ENCODE assay signal across 8 cellular contexts in genomic region chr2:130181338-130181879, GRCh38. TPM values are rescaled to one million over a fixed set of nuclear protein-coding genes. Genes with fewer than 3 reads are reported as not detected.
A peak's percentile ranks its signal among the peaks of the same experiment; 100 is the strongest.
DNase-seq lines count a peak whose midpoint lies in the region; ATAC-seq and TF ChIP-seq lines count a peak whose summit lies in the region.

TSS of gene SMPD4 (minus strand) at chr2:130181602. CDS start at chr2:130176592, 5,010 bp downstream.

- H3K27ac ChIP-seq in IMR-90 (ENCODE audit: insufficient read depth, low read length), result peak within 1 kb of the TSS; percentile 75

- peak within 1 kb of the TSS; percentile 89 for H2AK9ac ChIP-seq in IMR-90 (replicated peaks; ENCODE audit: low read depth, low read length, poor library complexity)

- dilution Hi-C loops in IMR-90 (cut with HindIII; ENCODE audit: low sequenced_read_pairs, unreplicated experiment), result no loop called here

- no peak for TF ChIP-seq RAD21 in IMR-90 (IDR thresholded peaks at IDR 0.05; ENCODE audit: low read length)

- H4K5ac ChIP-seq in IMR-90 (ENCODE audit: low read depth, low read length), result peak within 1 kb of the TSS; percentile 98

- 0 out of 2 replicates have a peak within 1 kb of the TSS, but pooled peaks have one; percentile 16 for H2BK20ac ChIP-seq in IMR-90 (ENCODE audit: low read depth, low read length)

- WGBS in IMR-90 (ENCODE audit: extremely low coverage in 2 of 2, insufficient read length in 1 of 2), 2 experiments, result 0% methylated on average over 23 of the region's 55 CpGs; no CpG with 5 or more reads in 1 of the 2 experiments

- in situ Hi-C loops in IMR-90 (cut with MboI; ENCODE audit: low sequenced_read_pairs), result loop anchor here (5.0 kb wide), 1 partner anchor 151 kb away; no protein-coding TSS in a partner anchor

- 0 out of 2 replicates have a peak, but pooled peaks cover 3% of the 10 kb centered on the region for H4K20me1 ChIP-seq in IMR-90 (ENCODE audit: insufficient read depth, low read length)

- peak within 1 kb of the TSS; percentile 88 for H3K4me2 ChIP-seq in IMR-90 (ENCODE audit: low read depth, low read length)

- no peaks in the 10 kb centered on the region for H3K27me3 ChIP-seq in IMR-90 (ENCODE audit: control insufficient read depth, insufficient read depth, low read length)
- no peaks in the 10 kb centered on the region for H3K27me3 ChIP-seq in mononuclear cell (ENCODE audit: insufficient read depth, low read length)

- POLR2A ChIA-PET in IMR-90 (lab: Charles Lee; ENCODE audit: unreplicated experiment), result no interaction called here

- peak within 1 kb of the TSS; percentile 97 for H3K4ac ChIP-seq in IMR-90 (ENCODE audit: low read depth, low read length)

- H3K14ac ChIP-seq in IMR-90 (replicated peaks; ENCODE audit: low read depth, low read length), result peak within 1 kb of the TSS; percentile 96

- peak within 1 kb of the TSS; percentile 68 for H2BK120ac ChIP-seq in IMR-90 (ENCODE audit: low read depth, low read length)

- H2BK15ac ChIP-seq in IMR-90 (ENCODE audit: low read depth, low read length), result no peak within 1 kb of the TSS

- peak within 1 kb of the TSS; percentile 77 for H2BK5ac ChIP-seq in IMR-90 (ENCODE audit: low read depth, low read length, poor library complexity, severe bottlenecking)

- H2AFZ ChIP-seq in IMR-90 (replicated peaks; ENCODE audit: low read length, poor library complexity), result peak within 1 kb of the TSS; percentile 100

- H4K91ac ChIP-seq in IMR-90 (ENCODE audit: insufficient read depth, low read depth, low read length), result peak within 1 kb of the TSS; percentile 93

- BruUV-seq in IMR-90 (replicated peaks; lab: Mats Ljungman, UMichigan), result no TSS peak

- H3K9ac ChIP-seq in IMR-90 (ENCODE audit: low read depth, low read length), result peak within 1 kb of the TSS; percentile 94

- intact Hi-C loops in IMR-90 (cut with micrococcal nuclease), result loop anchor here (1.0 kb wide), 1 partner anchor 151 kb away; no protein-coding TSS in a partner anchor

- H3K4me3 ChIP-seq in IMR-90 (ENCODE audit: insufficient read depth, low read depth, low read length), result peak within 1 kb of the TSS; percentile 99
- H3K4me3 ChIP-seq in mononuclear cell (ENCODE audit: low read length), result peak within 1 kb of the TSS; percentile 90

- peaks cover 5 to 29% of the 10 kb centered on the region in 2 experiments for H3K79me1 ChIP-seq in IMR-90 (ENCODE audit: low read depth in 1 of 2, low read length in 2 of 2)

- peak within 1 kb of the TSS; percentile 41 to 90; a peak in 3 of 4 replicates for H4K8ac ChIP-seq in IMR-90 (ENCODE audit: low read depth in 2 of 2, low read length in 2 of 2)

- TF ChIP-seq CTCF in IMR-90 (conservative IDR thresholded peaks at IDR 0.05; ENCODE audit: low read depth, low read length), result no peak

- no peaks in the 10 kb centered on the region for H3K9me3 ChIP-seq in IMR-90 (ENCODE audit: control insufficient read depth, insufficient read depth, low read length)
- H3K9me3 ChIP-seq in mononuclear cell (ENCODE audit: low read depth, low read length), result no peaks in the 10 kb centered on the region

- no peak within 1 kb of the TSS; the same call in 1 of the 2 replicates for H3K18ac ChIP-seq in IMR-90 (ENCODE audit: low read depth, low read length)

- ATAC-seq in GM21528 (IDR thresholded peaks at IDR 0.05; ENCODE audit: low FRiP score, unreplicated experiment) (peak; percentile 56), IMR-90 (ENCODE audit: low read depth) (peak; percentile 80)

- peaks cover 3% of the 10 kb centered on the region; the same call in 1 of the 2 replicates for H3K9me1 ChIP-seq in IMR-90 (ENCODE audit: insufficient read depth, low read length)

- TF ChIP-seq POLR2A in IMR-90 (IDR thresholded peaks at IDR 0.05; ENCODE audit: low read depth, low read length), result peak; percentile 30

- H3K23ac ChIP-seq in IMR-90 (ENCODE audit: low read depth, low read length), result peak within 1 kb of the TSS; percentile 98

- H2AK5ac ChIP-seq in IMR-90 (ENCODE audit: low read depth, low read length), result peak within 1 kb of the TSS; percentile 91; the same call in 1 of the 2 replicates

- H3K36me3 ChIP-seq in IMR-90 (ENCODE audit: control insufficient read depth, insufficient read depth, low read length), result peaks cover 5% of the 10 kb centered on the region

- peak within 1 kb of the TSS; percentile 96 for H3K56ac ChIP-seq in IMR-90 (ENCODE audit: extremely low read depth, insufficient read depth, low read length)

- H3K4me1 ChIP-seq in IMR-90 (ENCODE audit: control insufficient read depth, insufficient read depth, low read length) (peaks cover 8% of the 10 kb centered on the region), mononuclear cell (ENCODE audit: insufficient read depth, low read length) (peaks cover 24% of the 10 kb centered on the region)

- DNase-seq in D341Med (ENCODE audit: low spot score), result peak; percentile 90
- DNase-seq in IMR-90, result peak; percentile 93
- DNase-seq in OCI-M1 (lab: John Stamatoyannopoulos, UW), result peak; percentile 96
- peak; percentile 96 for DNase-seq in activated T-cell treated with anti-CD3 and anti-CD28 coated beads for 24 hours (ENCODE audit: low read depth)
- DNase-seq in epidermal melanocyte (ENCODE audit: insufficient read length, low spot score), result peak; percentile 78
- peak; percentile 97 to 98 for DNase-seq in stimulated activated CD8-positive, alpha-beta memory T cell treated with anti-CD3 and anti-CD28 coated beads, Interleukin-4, amount 100 ng/mL, for 1 hour (ENCODE audit: low read depth in 2 of 2, low spot score in 1 of 2)

- CTCF ChIA-PET in IMR-90 (lab: Yijun Ruan, JAX), result interaction anchor here (0.6 to 0.8 kb wide), 2 partner anchors 14 to 150 kb away, joined by 3 to 4 read pairs; no protein-coding TSS in a partner anchor

TF ChIP-seq in IMR-90, 13 proteins besides CTCF, POLR2A, EP300 and RAD21:
- no peak for TF ChIP-seq FOS (IDR thresholded peaks at IDR 0.05; ENCODE audit: low read depth, low read length)
- no peak for TF ChIP-seq ELK1 (IDR thresholded peaks at IDR 0.05; ENCODE audit: borderline replicate concordance, low read depth, low read length)
- no peak for TF ChIP-seq NFE2L2 (IDR thresholded peaks at IDR 0.05; ENCODE audit: low read depth, low read length)
- 0 out of 2 replicates have a peak, but pooled peaks have one; percentile 15 for TF ChIP-seq USF2 (IDR thresholded peaks at IDR 0.05; ENCODE audit: low read depth, low read length)
- no peak for TF ChIP-seq BHLHE40 (IDR thresholded peaks at IDR 0.05; ENCODE audit: low read depth, low read length)
- no peak for TF ChIP-seq SMC3 (IDR thresholded peaks at IDR 0.05; ENCODE audit: low read depth, low read length)
- TF ChIP-seq RCOR1 (IDR thresholded peaks at IDR 0.05; ENCODE audit: insufficient replicate concordance, low read length), result no peak
- TF ChIP-seq MXI1 (IDR thresholded peaks at IDR 0.05; ENCODE audit: borderline replicate concordance, low read depth, low read length), result peak; percentile 87
- no peak for TF ChIP-seq CHD1 (IDR thresholded peaks at IDR 0.05; ENCODE audit: low read depth, low read length)
- no peak for TF ChIP-seq MAFK (IDR thresholded peaks at IDR 0.05; ENCODE audit: low read depth, low read length)
- TF ChIP-seq RFX5 (IDR thresholded peaks at IDR 0.05; ENCODE audit: low read depth, low read length), result no peak
- TF ChIP-seq MAZ (IDR thresholded peaks at IDR 0.05; ENCODE audit: borderline replicate concordance, low read depth, low read length), result 0 out of 2 replicates have a peak, but pooled peaks have one; percentile 47
- no peak for TF ChIP-seq CEBPB (IDR thresholded peaks at IDR 0.05; ENCODE audit: low read depth, low read length)

RNA-seq across cellular contexts. Expression of gene SMPD4, which starts in this region (rescaled TPM):
- total RNA-seq in IMR-90 (2012; rRNA removed) (8.6 and 10.6 TPM in 2 replicates), mononuclear cell (34.6 TPM)
- polyA plus RNA-seq in IMR-90 (2012; rRNA removed), result 63.0 and 80.4 TPM in 2 replicates
- 29.0 and 42.1 TPM in 2 replicates for polyA plus RNA-seq in IMR-90 (2012; cell fraction: cytosol; rRNA removed)
- 134 and 311 TPM in 2 replicates for polyA plus RNA-seq in IMR-90 (2012; cell fraction: nucleus; rRNA removed; ENCODE audit: low replicate concordance)

Comparison
In these comparisons a context has a peak if more than half of its experiments do, and no peak if none do; other contexts are left out.
1. Peak in every context shown above with its lines: DNase-seq, ATAC-seq, H3K4me3 ChIP-seq and H3K27ac ChIP-seq.